Comparison of ENCODE assay signal across 8 cellular contexts in genomic region chr6:170271771-170272314, GRCh38. TPM values are rescaled to one million over a fixed set of nuclear protein-coding genes. Genes with fewer than 3 reads are reported as not detected.
A peak's percentile ranks its signal among the peaks of the same experiment; 100 is the strongest.
DNase-seq lines count a peak whose midpoint lies in the region; ATAC-seq and TF ChIP-seq lines count a peak whose summit lies in the region.

No MANE protein-coding gene starts in this region.

- no peaks in the 10 kb centered on the region for H3K9me3 Mint-ChIP-seq in CD8-positive, alpha-beta memory T cell

- peak; percentile 61 to 85 (median 82) for DNase-seq in CD8-positive, alpha-beta memory T cell
- DNase-seq in MM.1S (peak; percentile 61), sigmoid colon (no peak), cerebellum (ENCODE audit: low spot score) (no peak), NAMALWA (ENCODE audit: low spot score) (no peak), HuH-7.5 (ENCODE audit: low spot score) (no peak)
- DNase-seq in activated effector memory CD4-positive, alpha-beta T cell treated with Interleukin-2 at 50 U/mL for 16 hours, result peak; percentile 59

- peaks cover 5 to 20% of the 10 kb centered on the region in 2 donors for H3K27me3 Mint-ChIP-seq in CD8-positive, alpha-beta memory T cell

- no peaks in the 10 kb centered on the region for H3F3A ChIP-seq in MM.1S (ENCODE audit: insufficient read depth, low read length)

- H4K20me1 ChIP-seq in MM.1S (ENCODE audit: insufficient read depth, low read length), result no peaks in the 10 kb centered on the region

- H3K9me3 ChIP-seq in CD8-positive, alpha-beta memory T cell (ENCODE audit: low read length), result no peaks in the 10 kb centered on the region
- H3K9me3 ChIP-seq in MM.1S (replicated peaks; ENCODE audit: insufficient read depth, low read length) (no peaks in the 10 kb centered on the region), sigmoid colon (no peaks in the 10 kb centered on the region)

- CTCF ChIA-PET in CD8-positive, alpha-beta memory T cell (lab: Charles Lee), result interaction anchor here (1.0 to 2.0 kb wide), 6 partner anchors 15 to 482 kb away, joined by 3 to 9 read pairs (median 4); partner anchors contain the start of gene DLL1

- peaks cover 22% of the 10 kb centered on the region for H3K4me1 ChIP-seq in CD8-positive, alpha-beta memory T cell (ENCODE audit: insufficient read depth, low read length)
- H3K4me1 ChIP-seq in MM.1S (ENCODE audit: low read length) (no peaks in the 10 kb centered on the region), sigmoid colon (peaks cover 0 to 10% (median 4%) of the 10 kb centered on the region in 4 donors)

- H3K4me2 ChIP-seq in MM.1S (ENCODE audit: low read depth, low read length), result peak overlapping the region; percentile 29; the same call in 1 of the 2 replicates

- TF ChIP-seq POLR2A in sigmoid colon (IDR thresholded peaks at IDR 0.05), result no peak

- H3K9me2 ChIP-seq in MM.1S (replicated peaks; ENCODE audit: insufficient read depth, low read length), result no peaks in the 10 kb centered on the region

- 52 to 87% methylated on average over 32 of the region's 32 CpGs for WGBS in sigmoid colon, 2 donors

- POLR2A ChIA-PET in CD8-positive, alpha-beta memory T cell (lab: Charles Lee), result interaction anchor here (0.6 to 2.3 kb wide), 6 partner anchors 13 to 1419 kb away, joined by 3 to 10 read pairs (median 4); no protein-coding TSS in a partner anchor

- H3K36me3 Mint-ChIP-seq in CD8-positive, alpha-beta memory T cell, result no peaks in the 10 kb centered on the region

- ATAC-seq in GM21526 (IDR thresholded peaks at IDR 0.05; ENCODE audit: low FRiP score, unreplicated experiment), result peak; percentile 95

- H2AFZ ChIP-seq in MM.1S (ENCODE audit: low read length), result no peak overlapping the region

- intact Hi-C loops in sigmoid colon (cut with DNase I), result no loop called here

- H3K79me2 ChIP-seq in MM.1S (ENCODE audit: low read length), result no peaks in the 10 kb centered on the region

- peaks cover 8% of the 10 kb centered on the region for H3K27me3 ChIP-seq in CD8-positive, alpha-beta memory T cell (ENCODE audit: insufficient read depth, low read length, poor library complexity, severe bottlenecking)
- peaks cover 66% of the 10 kb centered on the region for H3K27me3 ChIP-seq in MM.1S (replicated peaks; ENCODE audit: insufficient read depth, low read length)
- no peaks in the 10 kb centered on the region for H3K27me3 ChIP-seq in sigmoid colon

- peaks cover 18 to 27% (median 20%) of the 10 kb centered on the region in 3 donors for H3K4me1 Mint-ChIP-seq in CD8-positive, alpha-beta memory T cell

- TF ChIP-seq CTCF in MM.1S (IDR thresholded peaks at IDR 0.05; ENCODE audit: low read length), result no peak
- no peak for TF ChIP-seq CTCF in sigmoid colon (IDR thresholded peaks at IDR 0.05)

- peak overlapping the region; percentile 67 to 89 (median 75) for H3K27ac Mint-ChIP-seq in CD8-positive, alpha-beta memory T cell

- TF ChIP-seq EP300 in sigmoid colon (IDR thresholded peaks at IDR 0.05), result no peak

- peak overlapping the region; percentile 75 for H3K4me3 ChIP-seq in CD8-positive, alpha-beta memory T cell (ENCODE audit: low read length)
- no peak overlapping the region for H3K4me3 ChIP-seq in MM.1S (ENCODE audit: low read length)
- peak overlapping the region in 3 of 4 donors; percentile 7 to 32 (median 17) for H3K4me3 ChIP-seq in sigmoid colon

- peak overlapping the region; percentile 60 to 94 (median 86) for H3K4me3 Mint-ChIP-seq in CD8-positive, alpha-beta memory T cell

- no peak overlapping the region for H3K9ac ChIP-seq in MM.1S (ENCODE audit: low read length)

- no peak overlapping the region for H3K27ac ChIP-seq in CD8-positive, alpha-beta memory T cell (ENCODE audit: low read depth, low read length)
- H3K27ac ChIP-seq in MM.1S (ENCODE audit: low read length), result no peak overlapping the region
- no peak overlapping the region for H3K27ac ChIP-seq in sigmoid colon

- H3K36me3 ChIP-seq in CD8-positive, alpha-beta memory T cell (ENCODE audit: insufficient read depth, low read length), result no peaks in the 10 kb centered on the region
- H3K36me3 ChIP-seq in MM.1S (replicated peaks; ENCODE audit: insufficient read depth, low read length) (no peaks in the 10 kb centered on the region), sigmoid colon (no peaks in the 10 kb centered on the region)

RNA-seq across cellular contexts. Expression of gene DLL1, which starts 19.0 kb away (rescaled TPM):
- total RNA-seq in CD8-positive, alpha-beta memory T cell, result under 1 TPM; 0.79 to 0.86 TPM
- 0.49 TPM for polyA plus RNA-seq in CD8-positive, alpha-beta memory T cell
- total RNA-seq in sigmoid colon, result 1 to 10 TPM; 1.1 to 8.4 (median 5.1) TPM
- polyA plus RNA-seq in sigmoid colon, result 10 to 100 TPM in 1 of 3 donors, 1 to 10 TPM in 2; 3.0 to 13.6 (median 3.5) TPM
- total RNA-seq in cerebellum, result 10.6 TPM

RNA-seq across cellular contexts. Expression of gene FAM120B, which starts 34.7 kb away (rescaled TPM):
- total RNA-seq in CD8-positive, alpha-beta memory T cell, result 10 to 100 TPM; 19.1 to 20.9 TPM
- 29.8 TPM for polyA plus RNA-seq in CD8-positive, alpha-beta memory T cell
- total RNA-seq in sigmoid colon (10 to 100 TPM; 29.6 to 55.0 (median 45.7) TPM), cerebellum (42.6 TPM)
- 10 to 100 TPM in 1 of 3 donors, 1 to 10 TPM in 2; 5.5 to 12.1 (median 9.0) TPM for polyA plus RNA-seq in sigmoid colon

Comparison
In these comparisons a context has a peak if more than half of its experiments do, and no peak if none do; other contexts are left out.
1. DNase-seq: peak in CD8-positive, alpha-beta memory T cell (5 of 5), MM.1S (single experiment) and activated effector memory CD4-positive, alpha-beta T cell treated with Interleukin-2 at 50 U/mL for 16 hours (single experiment); none in sigmoid colon (single experiment), cerebellum (single experiment), NAMALWA (single experiment) and HuH-7.5 (single experiment).